Comparison of ENCODE assay signal across 30 cellular contexts in genomic region chr7:79114875-79115274, GRCh38.
"Had no signal": no experiment of that assay in that cellular context is flagged by ENCODE, and none has a peak within 500 bp of the region (broad histone marks: within the 10 kb centered on the region; RNA-seq: fewer than 3 reads in every experiment).

No MANE protein-coding gene starts in this region.

- H3K27ac Mint-ChIP-seq: activated B cell treated with CpG ODN at 0.5 μM for 24 hours; activated CD8-positive, alpha-beta T cell treated with anti-CD3 and anti-CD28 coated beads, Interleukin-2, amount 10 ng/mL, durations not matched to agents 7 days and 5 days; activated naive CD8-positive, alpha-beta T cell treated with anti-CD3 and anti-CD28 coated beads for 36 hours; activated T-cell treated with anti-CD3 and anti-CD28 coated beads, Interleukin-2, amount 50 U/mL, for 72 hours; brain; naive thymus-derived CD8-positive, alpha-beta T cell; stimulated activated memory B cell treated with anti-CD40 and anti-IgM and Interleukin-4, amounts not matched to agents 10 μg/mL and 1 μg/mL and 100 μg/mL, for 72 hours; T-helper 2 cell treated with Interferon-gamma antibody and Interleukin-4, amounts not matched to agents 5 μg/mL and 100 μg/mL, for 36 hours had no signal

- H3K4me3 ChIP-seq: adrenal gland, cardiac muscle cell, coronary artery, dorsolateral prefrontal cortex, gastrocnemius medialis, right atrium auricular region, smooth muscle cell, stomach, thyroid gland, upper lobe of right lung had no signal

- H3K27me3 Mint-ChIP-seq: activated B cell treated with CpG ODN at 0.5 μM for 24 hours; activated naive CD8-positive, alpha-beta T cell treated with anti-CD3 and anti-CD28 coated beads for 36 hours; brain; naive thymus-derived CD8-positive, alpha-beta T cell; stimulated activated memory B cell treated with anti-CD40 and anti-IgM and Interleukin-4, amounts not matched to agents 10 μg/mL and 1 μg/mL and 100 μg/mL, for 72 hours had no signal

- H3K4me1 ChIP-seq: adrenal gland, gastrocnemius medialis, right atrium auricular region, stomach, thyroid gland, upper lobe of right lung had no signal

- H3K9me3 ChIP-seq: adrenal gland, gastrocnemius medialis, right atrium auricular region, stomach, thyroid gland, upper lobe of right lung had no signal

- DNase-seq: activated B cell treated with CpG ODN at 0.5 μM for 24 hours; activated CD8-positive, alpha-beta T cell treated with anti-CD3 and anti-CD28 coated beads, Interleukin-2, amount 10 ng/mL, durations not matched to agents 7 days and 5 days; activated naive CD4-positive, alpha-beta T cell treated with Interleukin-2 at 50 U/mL for 16 hours; activated naive CD8-positive, alpha-beta T cell treated with anti-CD3 and anti-CD28 coated beads for 36 hours; activated T-cell treated with anti-CD3 and anti-CD28 coated beads for 4 hours; activated T-cell treated with anti-CD3 and anti-CD28 coated beads, Interleukin-2, amount 50 U/mL, for 72 hours; adrenal gland; aorta; cerebellar nuclear complex; dorsolateral prefrontal cortex; effector memory CD4-positive, alpha-beta T cell; erythroblast; gastrocnemius medialis; glutamatergic neuron; kidney; left colon; naive thymus-derived CD8-positive, alpha-beta T cell; stimulated activated CD4-positive, alpha-beta T cell treated with anti-CD3 and anti-CD28 coated beads, Interleukin-1b, Interleukin-23, amount 100 ng/mL, for 48 hours; stimulated activated CD4-positive, alpha-beta T cell treated with anti-CD3 and anti-CD28 coated beads, Interleukin-4, amount 100 ng/mL, for 4 hours; stimulated activated CD8-positive, alpha-beta memory T cell treated with anti-CD3 and anti-CD28 coated beads, Interleukin-4, amount 100 ng/mL, for 48 hours; stomach; thyroid gland; upper lobe of right lung had no signal

- H3K4me2 ChIP-seq: smooth muscle cell had no signal

- H3K9me3 Mint-ChIP-seq: stimulated activated memory B cell treated with anti-CD40 and anti-IgM and Interleukin-4, amounts not matched to agents 10 μg/mL and 1 μg/mL and 100 μg/mL, for 72 hours had no signal

- H3K36me3 ChIP-seq: adrenal gland, cardiac muscle cell, gastrocnemius medialis, right atrium auricular region, stomach, thyroid gland, upper lobe of right lung had no signal

- H3K27me3 ChIP-seq: adrenal gland, cardiac muscle cell, dorsolateral prefrontal cortex, gastrocnemius medialis, right atrium auricular region, stomach, thyroid gland, upper lobe of right lung had no signal

- H3K4me3 Mint-ChIP-seq: activated B cell treated with CpG ODN at 0.5 μM for 24 hours; activated CD8-positive, alpha-beta T cell treated with anti-CD3 and anti-CD28 coated beads, Interleukin-2, amount 10 ng/mL, durations not matched to agents 7 days and 5 days; activated naive CD8-positive, alpha-beta T cell treated with anti-CD3 and anti-CD28 coated beads for 36 hours; activated T-cell treated with anti-CD3 and anti-CD28 coated beads, Interleukin-2, amount 50 U/mL, for 72 hours; brain; naive thymus-derived CD8-positive, alpha-beta T cell; stimulated activated memory B cell treated with anti-CD40 and anti-IgM and Interleukin-4, amounts not matched to agents 10 μg/mL and 1 μg/mL and 100 μg/mL, for 72 hours; T-helper 2 cell treated with Interferon-gamma antibody and Interleukin-4, amounts not matched to agents 5 μg/mL and 100 μg/mL, for 36 hours had no signal

- ATAC-seq: activated CD8-positive, alpha-beta T cell treated with anti-CD3 and anti-CD28 coated beads, Interleukin-2, amount 10 ng/mL, durations not matched to agents 7 days and 5 days; activated T-cell treated with anti-CD3 and anti-CD28 coated beads, Interleukin-2, amount 50 U/mL, for 72 hours; gastrocnemius medialis; left colon; naive thymus-derived CD8-positive, alpha-beta T cell; stimulated activated memory B cell treated with anti-CD40 and anti-IgM and Interleukin-4, amounts not matched to agents 10 μg/mL and 1 μg/mL and 100 μg/mL, for 72 hours; upper lobe of right lung had no signal

- H3K36me3 Mint-ChIP-seq: activated naive CD8-positive, alpha-beta T cell treated with anti-CD3 and anti-CD28 coated beads for 36 hours; brain; naive thymus-derived CD8-positive, alpha-beta T cell; stimulated activated memory B cell treated with anti-CD40 and anti-IgM and Interleukin-4, amounts not matched to agents 10 μg/mL and 1 μg/mL and 100 μg/mL, for 72 hours had no signal

- H3K4me1 Mint-ChIP-seq: activated B cell treated with CpG ODN at 0.5 μM for 24 hours; activated naive CD8-positive, alpha-beta T cell treated with anti-CD3 and anti-CD28 coated beads for 36 hours; naive thymus-derived CD8-positive, alpha-beta T cell; stimulated activated memory B cell treated with anti-CD40 and anti-IgM and Interleukin-4, amounts not matched to agents 10 μg/mL and 1 μg/mL and 100 μg/mL, for 72 hours had no signal

- H3K27ac ChIP-seq: adrenal gland, cardiac muscle cell, coronary artery, dorsolateral prefrontal cortex, gastrocnemius medialis, right atrium auricular region, stomach, thyroid gland, upper lobe of right lung had no signal
